In the genomic region with DNA sequence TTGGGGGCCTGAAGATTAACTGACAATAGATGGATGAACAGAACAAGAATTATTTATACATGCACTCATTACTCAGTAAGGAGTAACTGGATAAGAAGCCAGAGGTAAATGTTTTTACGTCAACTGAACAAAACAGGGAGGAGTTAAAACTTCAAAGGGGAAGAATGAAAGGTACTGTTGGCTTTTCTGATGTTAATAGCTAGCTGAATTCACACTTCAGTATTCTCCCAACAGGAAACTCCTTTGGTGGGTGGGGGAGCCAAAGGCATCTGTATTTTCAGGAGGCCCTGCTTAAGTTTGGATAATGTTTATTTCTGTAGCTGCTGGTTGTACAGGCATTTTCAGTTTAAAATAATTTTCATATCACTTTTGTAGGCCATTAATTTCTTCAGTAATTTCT, we compare ENCODE assay signal across 2 cellular contexts.
TF ChIP-seq lines count a peak whose summit lies in the region.

No MANE protein-coding gene starts in this region.

TF ChIP-seq in HepG2, 621 proteins besides CTCF, POLR2A, EP300 and RAD21:
- TF ChIP-seq TCF7 (IDR thresholded peaks at IDR 0.05; ENCODE audit: low read depth): peak; percentile 52
- TF ChIP-seq SOX13 (IDR thresholded peaks at IDR 0.05): no peak
- TF ChIP-seq SOX13 (CRISPR knock-in tag; conservative IDR thresholded peaks at IDR 0.05 in 1 of 2, IDR thresholded peaks at IDR 0.05 in 1 of 2): peak in 1 of 2 experiments; percentile 9; a peak in 1 of 4 replicates
- TF ChIP-seq, protein P1, sequence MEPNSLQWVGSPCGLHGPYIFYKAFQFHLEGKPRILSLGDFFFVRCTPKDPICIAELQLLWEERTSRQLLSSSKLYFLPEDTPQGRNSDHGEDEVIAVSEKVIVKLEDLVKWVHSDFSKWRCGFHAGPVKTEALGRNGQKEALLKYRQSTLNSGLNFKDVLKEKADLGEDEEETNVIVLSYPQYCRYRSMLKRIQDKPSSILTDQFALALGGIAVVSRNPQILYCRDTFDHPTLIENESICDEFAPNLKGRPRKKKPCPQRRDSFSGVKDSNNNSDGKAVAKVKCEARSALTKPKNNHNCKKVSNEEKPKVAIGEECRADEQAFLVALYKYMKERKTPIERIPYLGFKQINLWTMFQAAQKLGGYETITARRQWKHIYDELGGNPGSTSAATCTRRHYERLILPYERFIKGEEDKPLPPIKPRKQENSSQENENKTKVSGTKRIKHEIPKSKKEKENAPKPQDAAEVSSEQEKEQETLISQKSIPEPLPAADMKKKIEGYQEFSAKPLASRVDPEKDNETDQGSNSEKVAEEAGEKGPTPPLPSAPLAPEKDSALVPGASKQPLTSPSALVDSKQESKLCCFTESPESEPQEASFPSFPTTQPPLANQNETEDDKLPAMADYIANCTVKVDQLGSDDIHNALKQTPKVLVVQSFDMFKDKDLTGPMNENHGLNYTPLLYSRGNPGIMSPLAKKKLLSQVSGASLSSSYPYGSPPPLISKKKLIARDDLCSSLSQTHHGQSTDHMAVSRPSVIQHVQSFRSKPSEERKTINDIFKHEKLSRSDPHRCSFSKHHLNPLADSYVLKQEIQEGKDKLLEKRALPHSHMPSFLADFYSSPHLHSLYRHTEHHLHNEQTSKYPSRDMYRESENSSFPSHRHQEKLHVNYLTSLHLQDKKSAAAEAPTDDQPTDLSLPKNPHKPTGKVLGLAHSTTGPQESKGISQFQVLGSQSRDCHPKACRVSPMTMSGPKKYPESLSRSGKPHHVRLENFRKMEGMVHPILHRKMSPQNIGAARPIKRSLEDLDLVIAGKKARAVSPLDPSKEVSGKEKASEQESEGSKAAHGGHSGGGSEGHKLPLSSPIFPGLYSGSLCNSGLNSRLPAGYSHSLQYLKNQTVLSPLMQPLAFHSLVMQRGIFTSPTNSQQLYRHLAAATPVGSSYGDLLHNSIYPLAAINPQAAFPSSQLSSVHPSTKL (CRISPR knock-in tag; IDR thresholded peaks at IDR 0.05): 0 out of 2 replicates have a peak, but pooled peaks have one; percentile 13
- TF ChIP-seq, protein P2, sequence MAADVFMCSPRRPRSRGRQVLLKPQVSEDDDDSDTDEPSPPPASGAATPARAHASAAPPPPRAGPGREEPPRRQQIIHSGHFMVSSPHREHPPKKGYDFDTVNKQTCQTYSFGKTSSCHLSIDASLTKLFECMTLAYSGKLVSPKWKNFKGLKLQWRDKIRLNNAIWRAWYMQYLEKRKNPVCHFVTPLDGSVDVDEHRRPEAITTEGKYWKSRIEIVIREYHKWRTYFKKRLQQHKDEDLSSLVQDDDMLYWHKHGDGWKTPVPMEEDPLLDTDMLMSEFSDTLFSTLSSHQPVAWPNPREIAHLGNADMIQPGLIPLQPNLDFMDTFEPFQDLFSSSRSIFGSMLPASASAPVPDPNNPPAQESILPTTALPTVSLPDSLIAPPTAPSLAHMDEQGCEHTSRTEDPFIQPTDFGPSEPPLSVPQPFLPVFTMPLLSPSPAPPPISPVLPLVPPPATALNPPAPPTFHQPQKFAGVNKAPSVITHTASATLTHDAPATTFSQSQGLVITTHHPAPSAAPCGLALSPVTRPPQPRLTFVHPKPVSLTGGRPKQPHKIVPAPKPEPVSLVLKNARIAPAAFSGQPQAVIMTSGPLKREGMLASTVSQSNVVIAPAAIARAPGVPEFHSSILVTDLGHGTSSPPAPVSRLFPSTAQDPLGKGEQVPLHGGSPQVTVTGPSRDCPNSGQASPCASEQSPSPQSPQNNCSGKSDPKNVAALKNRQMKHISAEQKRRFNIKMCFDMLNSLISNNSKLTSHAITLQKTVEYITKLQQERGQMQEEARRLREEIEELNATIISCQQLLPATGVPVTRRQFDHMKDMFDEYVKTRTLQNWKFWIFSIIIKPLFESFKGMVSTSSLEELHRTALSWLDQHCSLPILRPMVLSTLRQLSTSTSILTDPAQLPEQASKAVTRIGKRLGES (CRISPR knock-in tag; IDR thresholded peaks at IDR 0.05; ENCODE audit: borderline replicate concordance): no peak

TF ChIP-seq in H1, 55 proteins besides CTCF, POLR2A, EP300 and RAD21:
- TF ChIP-seq SP1 (IDR thresholded peaks at IDR 0.05; ENCODE audit: low read depth, low read length): 0 out of 2 replicates have a peak, but pooled peaks have one; percentile 19
- TF ChIP-seq NANOG (IDR thresholded peaks at IDR 0.05; ENCODE audit: insufficient read depth, low read depth, low read length, poor library complexity, severe bottlenecking): peak; percentile 18
- no peak for TF ChIP-seq CHD2 (IDR thresholded peaks at IDR 0.05; ENCODE audit: low read length)
